Comparison of ENCODE assay signal across 23 cellular contexts in the genomic region with DNA sequence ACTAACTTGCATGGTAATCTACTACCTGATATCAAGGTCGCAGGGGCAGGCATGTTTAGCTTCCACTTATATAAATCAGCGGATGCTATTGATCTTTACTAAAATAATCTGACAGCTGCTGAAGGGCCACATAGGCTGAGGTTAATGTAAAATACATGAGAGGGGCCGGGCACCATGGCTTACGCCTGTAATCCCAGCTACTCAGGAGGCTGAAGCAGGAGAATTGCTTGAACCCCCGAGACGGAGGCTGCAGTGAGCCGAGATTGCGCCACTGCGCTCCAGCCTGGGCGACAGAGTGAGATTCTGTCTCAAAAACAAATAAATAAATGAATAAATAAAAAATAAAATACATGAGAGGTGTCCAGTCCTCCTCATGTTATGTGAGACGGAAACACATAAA.
"Had no signal": no experiment of that assay in that cellular context is flagged by ENCODE, and none has a peak within 500 bp of the region (broad histone marks: within the 10 kb centered on the region; RNA-seq: fewer than 3 reads in every experiment).

No MANE protein-coding gene starts in this region.

- ATAC-seq: effector memory CD8-positive, alpha-beta T cell; foreskin keratinocyte; gastroesophageal sphincter; heart left ventricle; left cardiac atrium; left lung; left ventricle myocardium superior; lower lobe of right lung; mucosa of descending colon had no signal

- H2AFZ ChIP-seq: hepatocyte had no signal

- H3K27me3 Mint-ChIP-seq: dendritic cell treated with granulocyte-macrophage colony-stimulating factor and Interleukin-4, amounts not matched to agents 40 ng/mL and 50 ng/mL, for 4 days; effector memory CD8-positive, alpha-beta T cell; naive B cell had no signal

- H3K27me3 ChIP-seq: colonic mucosa, esophagus muscularis mucosa, foreskin keratinocyte, gastroesophageal sphincter, heart left ventricle, hepatocyte, left lung had no signal

- H3K4me3 Mint-ChIP-seq: dendritic cell treated with granulocyte-macrophage colony-stimulating factor and Interleukin-4, amounts not matched to agents 40 ng/mL and 50 ng/mL, for 4 days; effector memory CD8-positive, alpha-beta T cell; endodermal cell; immature natural killer cell; mesothelial cell of epicardium; naive B cell had no signal

- H3K9me3 ChIP-seq: colonic mucosa, esophagus muscularis mucosa, left lung, lower lobe of right lung, mucosa of descending colon had no signal

- H3K4me3 ChIP-seq: colonic mucosa, esophagus muscularis mucosa, gastroesophageal sphincter, heart left ventricle, hepatocyte, left lung, lower lobe of right lung, mucosa of descending colon had no signal

- H3K9me3 Mint-ChIP-seq: dendritic cell treated with granulocyte-macrophage colony-stimulating factor and Interleukin-4, amounts not matched to agents 40 ng/mL and 50 ng/mL, for 4 days; effector memory CD8-positive, alpha-beta T cell; immature natural killer cell had no signal

- H3K27ac ChIP-seq: colonic mucosa, epithelial cell of prostate, esophagus muscularis mucosa, foreskin keratinocyte, gastroesophageal sphincter, heart left ventricle, hepatocyte, left lung, lower lobe of right lung had no signal

- H3K4me2 ChIP-seq: hepatocyte had no signal

- DNase-seq: colonic mucosa; cortex of kidney; effector CD8-positive, alpha-beta T cell; effector memory CD8-positive, alpha-beta T cell; erythroblast; foreskin keratinocyte; heart left ventricle; hypothalamus; immature natural killer cell; left cardiac atrium; left lung; left ventricle myocardium superior; lower lobe of right lung; mesenchymal stem cell; mucosa of descending colon; naive B cell had no signal

- H3K27ac Mint-ChIP-seq: dendritic cell treated with granulocyte-macrophage colony-stimulating factor and Interleukin-4, amounts not matched to agents 40 ng/mL and 50 ng/mL, for 4 days; endodermal cell; mesothelial cell of epicardium; naive B cell had no signal

- H3K79me2 ChIP-seq: hepatocyte had no signal

- H3K4me1 ChIP-seq: colonic mucosa, esophagus muscularis mucosa, foreskin keratinocyte, gastroesophageal sphincter, heart left ventricle, left lung, lower lobe of right lung had no signal

- H3K36me3 ChIP-seq: colonic mucosa, esophagus muscularis mucosa, gastroesophageal sphincter, heart left ventricle, left lung, lower lobe of right lung had no signal

- H3K36me3 Mint-ChIP-seq: naive B cell had no signal
